8 cellular contexts compared by ENCODE assay signal in the genomic region with DNA sequence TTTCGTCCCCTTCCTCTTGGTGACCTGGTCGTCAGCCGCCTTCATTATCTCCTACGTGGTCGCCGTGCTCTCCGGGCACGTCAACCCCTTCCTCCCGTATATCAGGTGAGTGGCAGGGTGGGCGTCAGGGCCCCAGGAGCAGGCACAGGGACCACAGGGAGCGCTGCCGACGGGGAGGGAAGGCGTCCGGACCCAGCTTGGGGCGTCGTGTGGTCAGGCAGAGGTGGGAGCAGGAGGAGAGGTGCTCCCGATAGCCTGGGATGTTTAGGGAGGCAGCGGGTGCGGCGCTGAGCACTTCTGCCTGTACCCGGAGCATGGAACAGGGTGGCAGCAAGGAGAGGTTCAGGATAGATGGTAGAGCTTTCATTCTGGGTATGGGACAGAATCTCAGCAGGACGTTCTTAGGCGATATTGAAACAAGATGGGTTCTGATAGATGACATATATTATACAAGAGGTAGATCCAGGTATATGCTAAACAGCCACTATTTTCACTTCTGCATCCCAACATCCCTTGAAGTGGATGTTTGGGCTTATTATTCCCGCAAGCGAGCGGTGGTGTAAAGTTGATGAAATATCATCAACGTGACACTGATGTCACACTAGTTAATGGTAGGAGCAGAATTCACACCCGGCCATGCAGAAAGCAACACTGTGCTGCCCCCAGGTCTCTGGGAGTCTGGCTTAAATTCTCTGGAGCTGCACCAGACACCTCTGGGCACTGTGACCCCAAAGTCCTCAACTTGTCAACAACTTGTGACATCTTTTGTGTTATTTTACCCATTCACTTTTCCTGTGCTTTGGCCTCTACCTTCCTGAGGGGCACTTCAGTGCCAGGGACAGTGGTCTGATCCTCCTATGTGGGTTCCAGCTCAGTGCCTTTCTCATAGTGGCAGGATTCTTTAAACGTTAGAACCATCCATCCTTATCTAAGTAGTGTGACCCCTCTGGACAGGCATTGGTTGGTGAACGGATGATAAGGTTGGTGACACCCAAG. TPM values are rescaled to one million over a fixed set of nuclear protein-coding genes. Genes with fewer than 3 reads are reported as not detected.
DNase-seq lines count a peak whose midpoint lies in the region; ATAC-seq and TF ChIP-seq lines count a peak whose summit lies in the region.

No MANE protein-coding gene starts in this region.

- no CpG with 5 or more reads among the region's 31 CpGs for WGBS in iPS DF 6.9 (ENCODE audit: insufficient coverage, insufficient read length)

- in situ Hi-C loops in G401 (cut with HindIII; ENCODE audit: low sequenced_read_pairs), result no loop called here

- no peaks in the 10 kb centered on the region for H3K36me3 ChIP-seq in adipocyte (ENCODE audit: control insufficient read depth, insufficient read depth, low read length, severe bottlenecking)
- no peaks in the 10 kb centered on the region for H3K36me3 ChIP-seq in iPS DF 6.9 (ENCODE audit: control insufficient read depth, insufficient read depth, low read length)
- H3K36me3 ChIP-seq in skeletal muscle satellite cell (ENCODE audit: insufficient read depth, low read length), result peaks cover 4% of the 10 kb centered on the region

- H3K9me3 ChIP-seq in adipocyte (ENCODE audit: control insufficient read depth, low read length) (no peaks in the 10 kb centered on the region), iPS DF 6.9 (ENCODE audit: control insufficient read depth, insufficient read depth, low read length) (no peaks in the 10 kb centered on the region), skeletal muscle satellite cell (replicated peaks; ENCODE audit: low read length) (no peaks in the 10 kb centered on the region)

- peaks cover 4% of the 10 kb centered on the region for H3K4me1 ChIP-seq in adipocyte (ENCODE audit: control insufficient read depth, insufficient read depth, low read length)
- no peaks in the 10 kb centered on the region for H3K4me1 ChIP-seq in iPS DF 6.9 (ENCODE audit: control insufficient read depth, insufficient read depth, low read length)
- H3K4me1 ChIP-seq in skeletal muscle satellite cell (ENCODE audit: control insufficient read depth, insufficient read depth, low read length), result peaks cover 20% of the 10 kb centered on the region

- DNase-seq in GM12864 (ENCODE audit: low read depth), result no peak
- no peak for DNase-seq in LNCaP clone FGC (ENCODE audit: low read depth)
- peak; percentile 66 for DNase-seq in adipocyte (ENCODE audit: low read depth)
- no peak for DNase-seq in iPS DF 6.9 (ENCODE audit: low read depth, low spot score)
- DNase-seq in G401 (ENCODE audit: low spot score), result no peak
- no peak for DNase-seq in cortex of kidney (lab: John Stamatoyannopoulos, UW)

- H3K4me2 ChIP-seq in skeletal muscle satellite cell (ENCODE audit: low read length), result peak overlapping the region; percentile 84

- TF ChIP-seq CTCF in GM12864 (IDR thresholded peaks at IDR 0.05; ENCODE audit: low read depth, low read length, missing control alignments), result no peak
- no peak for TF ChIP-seq CTCF in LNCaP clone FGC (IDR thresholded peaks at IDR 0.05; ENCODE audit: control insufficient read depth, extremely low read depth, insufficient read depth)

- H3K4me3 ChIP-seq in GM12864 (ENCODE audit: low read depth, low read length) (peak overlapping the region; percentile 89), LNCaP clone FGC (ENCODE audit: low read depth, low read length) (peak overlapping the region; percentile 74), adipocyte (ENCODE audit: low read length) (peak overlapping the region; percentile 97), iPS DF 6.9 (ENCODE audit: low read length) (peak overlapping the region; percentile 87), skeletal muscle satellite cell (ENCODE audit: low read length) (peak overlapping the region; percentile 91)

- H3K9ac ChIP-seq in adipocyte (ENCODE audit: low read length) (peak overlapping the region; percentile 94), skeletal muscle satellite cell (ENCODE audit: low read depth, low read length) (peak overlapping the region; percentile 96)

- H3K27me3 ChIP-seq in adipocyte (replicated peaks; ENCODE audit: control insufficient read depth, insufficient read depth, low read length) (no peaks in the 10 kb centered on the region), iPS DF 6.9 (ENCODE audit: control insufficient read depth, insufficient read depth, low read length) (peaks cover 4% of the 10 kb centered on the region; the same call in 1 of the 2 replicates), skeletal muscle satellite cell (ENCODE audit: control insufficient read depth, insufficient read depth, low read length) (no peaks in the 10 kb centered on the region)

- peak; percentile 10 for ATAC-seq in GM21825 (IDR thresholded peaks at IDR 0.05; ENCODE audit: unreplicated experiment)

- no peak overlapping the region for H3K27ac ChIP-seq in iPS DF 6.9 (ENCODE audit: low read length)

RNA-seq across cellular contexts. Expression of a gene that starts 0.7 kb away (rescaled TPM):
- 15.2 and 19.9 TPM in 2 replicates for total RNA-seq in skeletal muscle satellite cell (2012; rRNA removed)
- 5.5 and 7.9 TPM in 2 replicates for total RNA-seq in G401 (2014; rRNA removed; shearing (Covaris generic))

RNA-seq across cellular contexts. Expression of a gene that starts 47.4 kb away (rescaled TPM):
- total RNA-seq in skeletal muscle satellite cell (2012; rRNA removed), result 11.1 and 15.5 TPM in 2 replicates
- 10.4 and 13.6 TPM in 2 replicates for total RNA-seq in G401 (2014; rRNA removed; shearing (Covaris generic))
